In the genomic region with DNA sequence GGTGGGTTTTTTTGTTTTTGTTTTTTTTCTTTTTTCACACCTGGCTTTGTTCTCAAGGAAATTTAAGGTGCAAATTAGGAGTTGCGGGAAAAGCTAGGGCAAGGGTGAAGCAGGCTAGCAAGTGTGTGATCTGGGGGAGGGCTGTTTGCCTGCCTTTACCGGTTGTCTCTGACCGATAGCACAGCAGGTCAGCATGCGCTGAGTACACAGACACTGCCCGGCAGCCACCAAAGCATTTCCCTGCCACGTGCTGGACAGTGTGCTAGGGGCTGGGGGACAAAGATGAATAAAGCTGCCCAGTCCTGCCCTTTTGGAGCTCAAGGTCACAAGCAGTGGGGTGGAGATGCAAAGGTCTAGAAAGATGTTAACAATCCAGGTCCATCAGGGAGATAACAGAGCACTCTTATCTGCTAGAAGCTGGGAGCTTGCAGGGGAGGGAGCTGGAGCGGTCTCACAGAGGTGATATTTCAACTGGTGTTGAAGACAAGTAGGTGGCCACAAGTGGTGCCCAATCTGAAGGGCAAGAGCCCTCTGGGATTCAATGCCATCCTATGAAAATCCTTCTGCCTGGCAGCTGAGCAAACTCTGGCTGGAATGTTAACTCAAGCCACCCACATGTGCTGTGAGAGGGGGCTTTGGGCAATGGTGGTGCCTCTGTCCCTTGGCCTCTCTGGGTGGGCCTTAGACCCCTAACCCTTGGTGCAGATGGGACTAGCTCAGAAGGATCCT, we compare ENCODE assay signal across 17 cellular contexts. TPM values are rescaled to one million over a fixed set of nuclear protein-coding genes. Genes with fewer than 3 reads are reported as not detected.
A peak's percentile ranks its signal among the peaks of the same experiment; 100 is the strongest.
DNase-seq lines count a peak whose midpoint lies in the region; ATAC-seq, FAIRE-seq and TF ChIP-seq lines count a peak whose summit lies in the region.
"Had no signal": no experiment of that assay in that cellular context is flagged by ENCODE, and none has a peak within 500 bp of the region (broad histone marks: within the 10 kb centered on the region; RNA-seq: fewer than 3 reads in every experiment).

No MANE protein-coding gene starts in this region.

- intact Hi-C loops in adrenal gland (cut with DNase I): loop anchor here in 1 of 2 donors (5.0 kb wide), 1 partner anchor 70 kb away; no protein-coding TSS in a partner anchor

- TF ChIP-seq CTCF in adrenal gland (IDR thresholded peaks at IDR 0.05) (no peak), HFFc6 (IDR thresholded peaks at IDR 0.05) (no peak)

- WGBS in adrenal gland, 4 donors: 44 to 57% (median 54%) methylated on average over 7 of the region's 7 CpGs

- no peak for ATAC-seq in GM18502 (IDR thresholded peaks at IDR 0.05; ENCODE audit: poor library complexity, unreplicated experiment)
- ATAC-seq: naive thymus-derived CD8-positive, alpha-beta T cell; PC-3 had no signal

- H3K4me1 Mint-ChIP-seq in HFFc6 (ENCODE audit: low read depth): peaks cover 13% of the 10 kb centered on the region

- peak overlapping the region in 2 of 5 donors; percentile 22 to 45 for H3K27ac ChIP-seq in adrenal gland
- no peak overlapping the region for H3K27ac ChIP-seq in iPS-20b (ENCODE audit: low read length)
- H3K27ac ChIP-seq in rectal smooth muscle tissue (ENCODE audit: low read depth, low read length): peak overlapping the region; percentile 74
- H3K27ac ChIP-seq: cardiac muscle cell had no signal

- no peaks in the 10 kb centered on the region for H3K9me3 Mint-ChIP-seq in HFFc6
- H3K9me3 Mint-ChIP-seq: activated CD4-positive, alpha-beta memory T cell treated with anti-CD3 and anti-CD28 coated beads for 36 hours; naive thymus-derived CD8-positive, alpha-beta T cell; T-helper 2 cell treated with Interferon-gamma antibody and Interleukin-4, amounts not matched to agents 5 μg/mL and 100 μg/mL, for 36 hours had no signal

- H3K4me1 ChIP-seq in adrenal gland (replicated peaks in 1 of 2): peaks cover 13 to 26% of the 10 kb centered on the region in 2 donors
- peaks cover 6% of the 10 kb centered on the region; the same call in 1 of the 2 replicates for H3K4me1 ChIP-seq in iPS-20b (ENCODE audit: insufficient read depth, low read length)
- H3K4me1 ChIP-seq in rectal smooth muscle tissue (ENCODE audit: control insufficient read depth, insufficient read depth, low read length): peaks cover 14% of the 10 kb centered on the region

- peak; percentile 61 for DNase-seq in HT-29 (ENCODE audit: low spot score)
- peak in 4 of 7 donors; percentile 29 to 56 (median 51) for DNase-seq in adrenal gland
- DNase-seq in GM12891 (ENCODE audit: insufficient read length, low spot score): no peak
- DNase-seq in HFFc6: no peak
- DNase-seq in DMS114 treated with DMSO at 0.1 percent for 48 hours (lab: John Stamatoyannopoulos, UW; ENCODE audit: unreplicated experiment): no peak
- DNase-seq: activated CD4-positive, alpha-beta memory T cell treated with anti-CD3 and anti-CD28 coated beads for 36 hours; activated gamma-delta T cell; DND-41; naive thymus-derived CD8-positive, alpha-beta T cell; NCI-H2227 treated with DMSO at 0.1 percent for 48 hours; PC-3 had no signal

- no peaks in the 10 kb centered on the region for H3K9me3 ChIP-seq in adrenal gland (replicated peaks in 1 of 3)
- H3K9me3 ChIP-seq in iPS-20b (ENCODE audit: insufficient read depth, low read depth, low read length): no peaks in the 10 kb centered on the region

- no peaks in the 10 kb centered on the region for H3K36me3 ChIP-seq in adrenal gland (replicated peaks in 1 of 2)
- H3K36me3 ChIP-seq in iPS-20b (ENCODE audit: insufficient read depth, low read depth, low read length): no peaks in the 10 kb centered on the region
- H3K36me3 ChIP-seq in rectal smooth muscle tissue (ENCODE audit: control insufficient read depth, insufficient read depth, low read length): no peaks in the 10 kb centered on the region
- H3K36me3 ChIP-seq: cardiac muscle cell had no signal

- no peak overlapping the region for H3K27ac Mint-ChIP-seq in HFFc6
- H3K27ac Mint-ChIP-seq: activated CD4-positive, alpha-beta memory T cell treated with anti-CD3 and anti-CD28 coated beads for 36 hours; T-helper 2 cell treated with Interferon-gamma antibody and Interleukin-4, amounts not matched to agents 5 μg/mL and 100 μg/mL, for 36 hours had no signal

- H3K4me3 Mint-ChIP-seq in HFFc6: no peak overlapping the region
- H3K4me3 Mint-ChIP-seq: activated CD4-positive, alpha-beta memory T cell treated with anti-CD3 and anti-CD28 coated beads for 36 hours had no signal

- H3K27me3 ChIP-seq in adrenal gland (no peaks in the 10 kb centered on the region), iPS-20b (ENCODE audit: insufficient read depth, low read length) (peaks cover 52% of the 10 kb centered on the region), rectal smooth muscle tissue (ENCODE audit: control insufficient read depth, insufficient read depth, low read length) (no peaks in the 10 kb centered on the region)
- H3K27me3 ChIP-seq: cardiac muscle cell had no signal

- H3K4me3 ChIP-seq in adrenal gland (no peak overlapping the region), iPS-20b (ENCODE audit: low read length) (no peak overlapping the region), rectal smooth muscle tissue (ENCODE audit: low read length) (no peak overlapping the region)
- H3K4me3 ChIP-seq: cardiac muscle cell had no signal

- FAIRE-seq in GM12891 (lab: Jason Lieb, UNC): no peak

- TF ChIP-seq POLR2A in adrenal gland (IDR thresholded peaks at IDR 0.05) (no peak), GM12891 (IDR thresholded peaks at IDR 0.05; ENCODE audit: low read depth, low read length) (no peak)

- no peaks in the 10 kb centered on the region for H3K36me3 Mint-ChIP-seq in HFFc6 (ENCODE audit: low read depth)
- H3K36me3 Mint-ChIP-seq: activated CD4-positive, alpha-beta memory T cell treated with anti-CD3 and anti-CD28 coated beads for 36 hours; naive thymus-derived CD8-positive, alpha-beta T cell had no signal

- H3K9ac ChIP-seq in iPS-20b (ENCODE audit: low read depth, low read length) (peak overlapping the region; percentile 16; the same call in 1 of the 2 replicates), rectal smooth muscle tissue (ENCODE audit: low read length) (no peak overlapping the region)

- peaks cover 38% of the 10 kb centered on the region for H3K27me3 Mint-ChIP-seq in HFFc6 (ENCODE audit: insufficient read depth)
- H3K27me3 Mint-ChIP-seq: activated CD4-positive, alpha-beta memory T cell treated with anti-CD3 and anti-CD28 coated beads for 36 hours had no signal

TF ChIP-seq in GM12891, 5 proteins besides CTCF, POLR2A, EP300 and RAD21:
- TF ChIP-seq POLR2AphosphoS5 (IDR thresholded peaks at IDR 0.05; ENCODE audit: low read depth, low read length): no peak
- TF ChIP-seq TAF1 (IDR thresholded peaks at IDR 0.05; ENCODE audit: low read depth, low read length): no peak
- no peak for TF ChIP-seq PAX5 (IDR thresholded peaks at IDR 0.05; ENCODE audit: insufficient read depth, low read length, severe bottlenecking)
- no peak for TF ChIP-seq SPI1 (IDR thresholded peaks at IDR 0.05; ENCODE audit: low read depth, low read length)
- TF ChIP-seq POU2F2 (IDR thresholded peaks at IDR 0.05; ENCODE audit: low read depth, low read length): no peak
TF ChIP-seq in GM12891: peak in this region for 0.

RNA-seq across cellular contexts. Expression of gene TTBK1, which starts 24.5 kb away (rescaled TPM):
- total RNA-seq in HT-29 (2014; rRNA removed; shearing (Covaris generic)): 0.73 and 0.79 TPM in 2 replicates
- 1 to 10 TPM in 3 of 8 donors, under 1 TPM in 5; 0.17 to 1.8 (median 0.43) TPM for total RNA-seq in adrenal gland
- polyA plus RNA-seq in adrenal gland: 1 to 10 TPM in 1 of 3 donors, under 1 TPM in 2; 0.81 to 5.4 (median 0.95) TPM
- 0.03 TPM for polyA plus RNA-seq in GM12891 (2012; ENCODE audit: low read depth, missing spikeins)
- total RNA-seq in HFFc6 (2021; fragmentation: NEBNext Ultra II Directional; extraction: Animal tissue kit (Norgen Biotek cat#: 25700)): not detected
- total RNA-seq: naive thymus-derived CD8-positive, alpha-beta T cell; PC-3 had no signal
- polyA plus RNA-seq: naive thymus-derived CD8-positive, alpha-beta T cell had no signal

RNA-seq across cellular contexts. Expression of gene SLC22A7, which starts 30.3 kb away (rescaled TPM):
- total RNA-seq in HT-29 (2014; rRNA removed; shearing (Covaris generic)): not detected in 2 replicates
- under 1 TPM in 1 of 8 donors, not detected in 7; 0.14 TPM for total RNA-seq in adrenal gland
- polyA plus RNA-seq in adrenal gland: not detected
- polyA plus RNA-seq in GM12891 (2012; ENCODE audit: low read depth, missing spikeins): 0.37 TPM
- not detected for total RNA-seq in HFFc6 (2021; fragmentation: NEBNext Ultra II Directional; extraction: Animal tissue kit (Norgen Biotek cat#: 25700))
- total RNA-seq: activated CD4-positive, alpha-beta memory T cell treated with anti-CD3 and anti-CD28 coated beads for 36 hours; cardiac muscle cell; naive thymus-derived CD8-positive, alpha-beta T cell; PC-3 had no signal
- polyA plus RNA-seq: esophagus; naive thymus-derived CD8-positive, alpha-beta T cell had no signal

RNA-seq across cellular contexts. Expression of gene DNPH1, which starts 38.5 kb away (rescaled TPM):
- 125 and 130 TPM in 2 replicates for total RNA-seq in HT-29 (2014; rRNA removed; shearing (Covaris generic))
- total RNA-seq in adrenal gland: 100 to 1,000 TPM in 6 of 8 donors, 10 to 100 TPM in 2; 57.2 to 229 (median 148) TPM
- 100 to 1,000 TPM in 1 of 3 donors, 10 to 100 TPM in 2; 33.7 to 143 (median 95.1) TPM for polyA plus RNA-seq in adrenal gland
- polyA plus RNA-seq in GM12891 (2012; ENCODE audit: low read depth, missing spikeins): 113 TPM
- 10 to 100 TPM; 38.3 to 56.3 (median 49.1) TPM for total RNA-seq in HFFc6 (2021; fragmentation: NEBNext Ultra II Directional; extraction: Animal tissue kit (Norgen Biotek cat#: 25700))

RNA-seq across cellular contexts. Expression of gene CRIP3, which starts 40.8 kb away (rescaled TPM):
- total RNA-seq in HT-29 (2014; rRNA removed; shearing (Covaris generic)): not detected in 2 replicates
- 1 to 10 TPM in 2 of 8 donors, not detected in 6; 1.5 TPM for total RNA-seq in adrenal gland
- polyA plus RNA-seq in adrenal gland: 1 to 10 TPM in 2 of 3 donors, under 1 TPM in 1; 0.44 to 8.9 (median 2.5) TPM
- polyA plus RNA-seq in GM12891 (2012; ENCODE audit: low read depth, missing spikeins): 12.2 TPM
- total RNA-seq in HFFc6 (2021; fragmentation: NEBNext Ultra II Directional; extraction: Animal tissue kit (Norgen Biotek cat#: 25700)): not detected
- polyA plus RNA-seq: naive thymus-derived CD8-positive, alpha-beta T cell had no signal

Comparison
In these comparisons a context has a peak if more than half of its experiments do, and no peak if none do; other contexts are left out.
1. DNase-seq: peak in HT-29 (single experiment) and adrenal gland (4 of 7); none in GM12891 (single experiment), HFFc6 (single experiment) and DMS114 treated with DMSO at 0.1 percent for 48 hours (single experiment).